Comparison of ENCODE assay signal across 15 cellular contexts in genomic region chr11:44624761-44625221, GRCh38. TPM values are rescaled to one million over a fixed set of nuclear protein-coding genes. Genes with fewer than 3 reads are reported as not detected.
DNase-seq lines count a peak whose midpoint lies in the region; FAIRE-seq and TF ChIP-seq lines count a peak whose summit lies in the region.
"Had no signal": no experiment of that assay in that cellular context is flagged by ENCODE, and none has a peak within 500 bp of the region (broad histone marks: within the 10 kb centered on the region; RNA-seq: fewer than 3 reads in every experiment).

No MANE protein-coding gene starts in this region.

- DNase-seq in activated naive CD4-positive, alpha-beta T cell treated with anti-CD3 and anti-CD28 coated beads, Interleukin-2, amount 50 U/mL, for 16 hours, result peak; percentile 11
- DNase-seq in activated naive CD4-positive, alpha-beta T cell treated with anti-CD3 and anti-CD28 coated beads for 36 hours, result no peak
- peak; percentile 5 for DNase-seq in activated CD4-positive, alpha-beta T cell treated with anti-CD3 and anti-CD28 coated beads, Interleukin-2, amount 10 ng/mL, durations not matched to agents 7 days and 5 days
- DNase-seq in mucosa of gallbladder (ENCODE audit: low spot score) (peak; percentile 4), testis (peak; percentile 9), NCI-H748 (lab: John Stamatoyannopoulos, UW; ENCODE audit: unreplicated experiment) (no peak), GM19240 (ENCODE audit: insufficient read length, low spot score) (no peak), RCC 7860 (ENCODE audit: low spot score) (no peak)
- DNase-seq: cerebellar nuclear complex, GM23248, Kasumi-1, left lung, NCI-H187, NCI-H82 had no signal

- 96 to 97% methylated on average over 4 of the region's 4 CpGs for WGBS in testis, 2 donors

- POLR2A ChIA-PET in activated CD4-positive, alpha-beta T cell treated with anti-CD3 and anti-CD28 coated beads, Interleukin-2, amount 10 ng/mL, durations not matched to agents 7 days and 5 days (lab: Charles Lee), result interaction anchor here (0.6 kb wide), 1 partner anchor 1112 kb away, joined by 3 read pairs; no protein-coding TSS in a partner anchor

- no peak overlapping the region for H3K27ac Mint-ChIP-seq in activated naive CD4-positive, alpha-beta T cell treated with anti-CD3 and anti-CD28 coated beads for 36 hours
- no peak overlapping the region for H3K27ac Mint-ChIP-seq in activated CD4-positive, alpha-beta T cell treated with anti-CD3 and anti-CD28 coated beads, Interleukin-2, amount 10 ng/mL, durations not matched to agents 7 days and 5 days

- peaks cover 4% of the 10 kb centered on the region for H3K9me3 Mint-ChIP-seq in activated naive CD4-positive, alpha-beta T cell treated with anti-CD3 and anti-CD28 coated beads for 36 hours
- H3K9me3 Mint-ChIP-seq in activated CD4-positive, alpha-beta T cell treated with anti-CD3 and anti-CD28 coated beads, Interleukin-2, amount 10 ng/mL, durations not matched to agents 7 days and 5 days, result no peaks in the 10 kb centered on the region

- peaks cover 9% of the 10 kb centered on the region for H3K36me3 Mint-ChIP-seq in activated naive CD4-positive, alpha-beta T cell treated with anti-CD3 and anti-CD28 coated beads for 36 hours (ENCODE audit: low read depth)
- peaks cover 5% of the 10 kb centered on the region for H3K36me3 Mint-ChIP-seq in activated CD4-positive, alpha-beta T cell treated with anti-CD3 and anti-CD28 coated beads, Interleukin-2, amount 10 ng/mL, durations not matched to agents 7 days and 5 days (ENCODE audit: low read depth)

- H3K4me3 Mint-ChIP-seq in activated naive CD4-positive, alpha-beta T cell treated with anti-CD3 and anti-CD28 coated beads for 36 hours, result no peak overlapping the region
- H3K4me3 Mint-ChIP-seq in activated CD4-positive, alpha-beta T cell treated with anti-CD3 and anti-CD28 coated beads, Interleukin-2, amount 10 ng/mL, durations not matched to agents 7 days and 5 days, result no peak overlapping the region

- CTCF ChIA-PET in activated naive CD4-positive, alpha-beta T cell treated with anti-CD3 and anti-CD28 coated beads for 36 hours (lab: Charles Lee), result interaction anchor here (0.8 to 21.7 kb wide), 3 partner anchors 8 to 287 kb away, joined by 3 to 366 read pairs (median 3); no protein-coding TSS in a partner anchor
- CTCF ChIA-PET in activated CD4-positive, alpha-beta T cell treated with anti-CD3 and anti-CD28 coated beads, Interleukin-2, amount 10 ng/mL, durations not matched to agents 7 days and 5 days (lab: Charles Lee), result interaction anchor here (0.6 to 1.7 kb wide), 7 partner anchors 8 to 271 kb away, joined by 3 to 6 read pairs (median 3); no protein-coding TSS in a partner anchor

- H3K4me3 ChIP-seq in testis, result no peak overlapping the region
- H3K4me3 ChIP-seq: GM23248, left lung had no signal

- no peaks in the 10 kb centered on the region for H3K9me3 ChIP-seq in testis
- H3K9me3 ChIP-seq: left lung had no signal

- no peak for FAIRE-seq in RCC 7860 (lab: Jason Lieb, UNC)

- H3K36me3 ChIP-seq in testis (ENCODE audit: low read depth, missing control alignments), result no peaks in the 10 kb centered on the region

- H3K4me1 ChIP-seq in testis, result no peaks in the 10 kb centered on the region
- H3K4me1 ChIP-seq: parathyroid adenoma had no signal

- H3K4me1 Mint-ChIP-seq in activated naive CD4-positive, alpha-beta T cell treated with anti-CD3 and anti-CD28 coated beads for 36 hours (ENCODE audit: low read depth), result peaks cover 36% of the 10 kb centered on the region
- peaks cover 18% of the 10 kb centered on the region for H3K4me1 Mint-ChIP-seq in activated CD4-positive, alpha-beta T cell treated with anti-CD3 and anti-CD28 coated beads, Interleukin-2, amount 10 ng/mL, durations not matched to agents 7 days and 5 days

- H3K27ac ChIP-seq in testis, result no peak overlapping the region
- H3K27ac ChIP-seq: GM23248, parathyroid adenoma had no signal

- H3K27me3 Mint-ChIP-seq in activated naive CD4-positive, alpha-beta T cell treated with anti-CD3 and anti-CD28 coated beads for 36 hours (ENCODE audit: low read depth), result no peaks in the 10 kb centered on the region
- no peaks in the 10 kb centered on the region for H3K27me3 Mint-ChIP-seq in activated CD4-positive, alpha-beta T cell treated with anti-CD3 and anti-CD28 coated beads, Interleukin-2, amount 10 ng/mL, durations not matched to agents 7 days and 5 days

- no peak for TF ChIP-seq CTCF in testis (IDR thresholded peaks at IDR 0.05)

- intact Hi-C loops in activated naive CD4-positive, alpha-beta T cell treated with anti-CD3 and anti-CD28 coated beads for 36 hours (cut with micrococcal nuclease), result loop anchor here (1.0 to 10.0 kb wide), 3 partner anchors 266 to 480 kb away; no protein-coding TSS in a partner anchor
- intact Hi-C loops in testis (cut with DNase I; ENCODE audit: low total_unique reads), result loop anchor here (5.0 to 10.0 kb wide), 2 partner anchors 100 to 288 kb away; partner anchors contain the start of gene TSPAN18

- no peak for TF ChIP-seq POLR2A in testis (IDR thresholded peaks at IDR 0.05)

- no peaks in the 10 kb centered on the region for H3K27me3 ChIP-seq in testis
- H3K27me3 ChIP-seq: left lung had no signal

RNA-seq across cellular contexts. Expression of gene CD82, which starts 59.3 kb away (rescaled TPM):
- total RNA-seq in activated naive CD4-positive, alpha-beta T cell treated with anti-CD3 and anti-CD28 coated beads for 36 hours, result 100 to 1,000 TPM; 140 to 141 TPM
- total RNA-seq in activated CD4-positive, alpha-beta T cell treated with anti-CD3 and anti-CD28 coated beads, Interleukin-2, amount 10 ng/mL, durations not matched to agents 7 days and 5 days, result 100 to 1,000 TPM; 126 to 128 TPM
- total RNA-seq in mucosa of gallbladder, result 152 TPM
- 10 to 100 TPM in 1 of 2 donors, 1 to 10 TPM in 1; 5.0 to 13.0 TPM for total RNA-seq in testis
- polyA plus RNA-seq in testis (ENCODE audit: insufficient read depth, low read depth, low replicate concordance), result 13.7 TPM

Comparison
In these comparisons a context has a peak if more than half of its experiments do, and no peak if none do; other contexts are left out.
1. DNase-seq: peak in activated naive CD4-positive, alpha-beta T cell treated with anti-CD3 and anti-CD28 coated beads, Interleukin-2, amount 50 U/mL, for 16 hours (single experiment), activated CD4-positive, alpha-beta T cell treated with anti-CD3 and anti-CD28 coated beads, Interleukin-2, amount 10 ng/mL, durations not matched to agents 7 days and 5 days (single experiment), mucosa of gallbladder (single experiment) and testis (single experiment); none in activated naive CD4-positive, alpha-beta T cell treated with anti-CD3 and anti-CD28 coated beads for 36 hours (single experiment), NCI-H748 (single experiment), GM19240 (single experiment) and RCC 7860 (single experiment).
2. RNA of gene CD82, which starts 59.3 kb away (total RNA-seq): 152 TPM in mucosa of gallbladder (single experiment), 140 to 141 TPM in activated naive CD4-positive, alpha-beta T cell treated with anti-CD3 and anti-CD28 coated beads for 36 hours and 126 to 128 TPM in activated CD4-positive, alpha-beta T cell treated with anti-CD3 and anti-CD28 coated beads, Interleukin-2, amount 10 ng/mL, durations not matched to agents 7 days and 5 days; 5.0 to 13.0 TPM in testis; every median in the first group is over 4 times any median in the second.